22 cellular contexts compared by ENCODE assay signal in the genomic region with DNA sequence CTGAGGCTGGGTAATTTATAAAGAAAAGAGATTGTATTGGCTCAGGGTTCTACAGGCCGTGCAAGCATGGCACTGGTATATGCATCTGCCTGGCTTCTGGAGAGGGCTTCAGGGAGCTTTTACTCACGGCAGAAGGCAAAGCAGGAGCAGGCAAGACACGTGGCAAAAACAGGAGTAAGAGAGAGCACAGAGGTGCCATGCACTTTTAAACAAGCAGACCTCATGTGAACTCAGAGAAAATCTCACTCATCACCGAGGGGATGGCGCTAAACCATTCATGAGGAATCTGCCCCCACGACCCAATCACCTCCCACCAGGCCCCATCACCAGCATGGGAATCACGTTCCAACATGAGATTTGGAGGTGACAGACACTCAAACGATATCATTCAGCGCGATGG.
"Had no signal": no experiment of that assay in that cellular context is flagged by ENCODE, and none has a peak within 500 bp of the region (broad histone marks: within the 10 kb centered on the region; RNA-seq: fewer than 3 reads in every experiment).

No MANE protein-coding gene starts in this region.

- H3K9me3 ChIP-seq: colonic mucosa, esophagus muscularis mucosa, gastrocnemius medialis, gastroesophageal sphincter had no signal

- H3K36me3 ChIP-seq: colonic mucosa, esophagus muscularis mucosa, esophagus squamous epithelium, gastrocnemius medialis, gastroesophageal sphincter, heart left ventricle had no signal

- DNase-seq: colonic mucosa; cortex of kidney; dermis blood vessel endothelial cell; dorsolateral prefrontal cortex; effector CD8-positive, alpha-beta T cell; effector memory CD4-positive, alpha-beta T cell; effector memory CD8-positive, alpha-beta T cell; endodermal cell; erythroblast; esophagus squamous epithelium; foreskin fibroblast; foreskin keratinocyte; foreskin melanocyte; gastrocnemius medialis; glutamatergic neuron; head of caudate nucleus; heart left ventricle had no signal

- ATAC-seq: effector memory CD8-positive, alpha-beta T cell; esophagus mucosa; foreskin keratinocyte; gastrocnemius medialis; gastroesophageal sphincter had no signal

- H3K27ac ChIP-seq: colonic mucosa, coronary artery, dorsolateral prefrontal cortex, epithelial cell of prostate, esophagus muscularis mucosa, esophagus squamous epithelium, foreskin keratinocyte, gastrocnemius medialis, gastroesophageal sphincter, heart left ventricle had no signal

- H3K4me1 ChIP-seq: colonic mucosa, esophagus muscularis mucosa, esophagus squamous epithelium, foreskin keratinocyte, gastrocnemius medialis, gastroesophageal sphincter had no signal

- H3K27me3 ChIP-seq: colonic mucosa, esophagus muscularis mucosa, esophagus squamous epithelium, foreskin keratinocyte, gastrocnemius medialis, gastroesophageal sphincter, heart left ventricle had no signal

- H3K4me3 ChIP-seq: colonic mucosa, coronary artery, dorsolateral prefrontal cortex, esophagus muscularis mucosa, esophagus squamous epithelium, gastrocnemius medialis, gastroesophageal sphincter, heart left ventricle had no signal
